32 cellular contexts compared by ENCODE assay signal in genomic region chr14:38583471-38583870, GRCh38.
"Had no signal": no experiment of that assay in that cellular context is flagged by ENCODE, and none has a peak within 500 bp of the region (broad histone marks: within the 10 kb centered on the region; RNA-seq: fewer than 3 reads in every experiment).

No MANE protein-coding gene starts in this region.

- H3K9me3 ChIP-seq: adrenal gland, body of pancreas had no signal

- ATAC-seq: activated CD8-positive, alpha-beta T cell treated with anti-CD3 and anti-CD28 coated beads for 36 hours; activated naive CD4-positive, alpha-beta T cell treated with anti-CD3 and anti-CD28 coated beads, Interleukin-2, amount 50 U/mL, for 72 hours; activated T-cell treated with anti-CD3 and anti-CD28 coated beads, Interleukin-2, amount 50 U/mL, for 4 hours; activated T-cell treated with anti-CD3 and anti-CD28 coated beads, Interleukin-2, amount 50 U/mL, for 72 hours; activated T-helper 17 cell treated with anti-CD3 and anti-CD28 coated beads, Interleukin-2, amount 50 U/mL, for 72 hours; body of pancreas had no signal

- H3K27me3 ChIP-seq: adrenal gland, body of pancreas, brain microvascular endothelial cell, breast epithelium had no signal

- H3K4me1 ChIP-seq: adrenal gland, body of pancreas, breast epithelium had no signal

- H3K36me3 ChIP-seq: adrenal gland, brain microvascular endothelial cell, breast epithelium had no signal

- DNase-seq: activated B cell treated with CpG ODN at 0.5 μM for 24 hours; activated CD4-positive, alpha-beta memory T cell treated with anti-CD3 and anti-CD28 coated beads for 36 hours; activated CD4-positive, alpha-beta T cell treated with anti-CD3 and anti-CD28 coated beads for 4 hours; activated CD4-positive, alpha-beta T cell treated with anti-CD3 and anti-CD28 coated beads, Interleukin-2, amount 10 ng/mL, durations not matched to agents 24 days and 14 days; activated CD4-positive, alpha-beta T cell treated with anti-CD3 and anti-CD28 coated beads, Interleukin-2, amount 50 U/mL, for 1 hour; activated CD4-positive, alpha-beta T cell treated with anti-CD3 and anti-CD28 coated beads, Interleukin-2, amount 50 U/mL, for 4 hours; activated CD4-positive, CD25-positive, alpha-beta regulatory T cell treated with anti-CD3 and anti-CD28 coated beads, Interleukin-2, amount 50 U/mL, for 72 hours; activated CD8-positive, alpha-beta memory T cell treated with anti-CD3 and anti-CD28 coated beads, Interleukin-2, amount 50 U/mL, for 4 hours; activated CD8-positive, alpha-beta T cell treated with anti-CD3 and anti-CD28 coated beads for 36 hours; activated effector memory CD4-positive, alpha-beta T cell treated with anti-CD3 and anti-CD28 coated beads, Interleukin-2, amount 50 U/mL, for 16 hours; activated gamma-delta T cell treated with Interleukin-2 at 50 U/mL for 16 hours; activated naive CD4-positive, alpha-beta T cell; activated naive CD4-positive, alpha-beta T cell treated with anti-CD3 and anti-CD28 coated beads for 36 hours; activated naive CD4-positive, alpha-beta T cell treated with anti-CD3 and anti-CD28 coated beads, Interleukin-2, amount 50 U/mL, for 16 hours; activated naive CD8-positive, alpha-beta T cell treated with anti-CD3 and anti-CD28 coated beads for 36 hours; activated T-cell treated with anti-CD3 and anti-CD28 coated beads for 4 hours; activated T-cell treated with anti-CD3 and anti-CD28 coated beads, Interleukin-2, amount 50 U/mL, for 1 hour; activated T-cell treated with anti-CD3 and anti-CD28 coated beads, Interleukin-2, amount 50 U/mL, for 4 hours; activated T-cell treated with anti-CD3 and anti-CD28 coated beads, Interleukin-2, amount 50 U/mL, for 72 hours; adrenal gland; amniotic stem cell; aorta; body of pancreas; brain microvascular endothelial cell; caudate nucleus; cerebellar nuclear complex; T-helper 2 cell; T-helper 9 cell had no signal

- H3K4me3 ChIP-seq: adrenal gland, body of pancreas, breast epithelium had no signal

- H3K27ac ChIP-seq: adrenal gland, body of pancreas, brain microvascular endothelial cell, breast epithelium, VCaP had no signal
